ENCODE assay signal across 9 cellular contexts in the genomic region with DNA sequence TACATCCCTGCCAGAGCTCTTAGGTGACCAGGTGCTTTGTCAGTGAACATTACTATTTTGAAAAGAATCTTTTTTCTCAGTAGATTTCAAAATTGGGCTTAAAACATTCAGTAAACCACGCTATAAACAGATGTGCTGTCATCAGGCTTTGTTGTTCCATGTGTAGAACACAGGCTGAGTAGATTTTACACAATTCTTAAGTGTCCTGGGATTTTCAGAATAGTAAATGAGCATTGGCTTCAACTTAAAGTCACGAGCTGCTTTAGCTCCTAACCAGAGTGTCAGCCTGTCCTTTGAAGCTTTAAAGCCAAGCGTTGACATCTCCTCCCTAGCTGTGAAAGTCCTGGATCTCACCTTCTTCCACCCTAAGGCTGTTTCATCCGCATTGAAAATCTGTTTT.
"Had no signal": no experiment of that assay in that cellular context is flagged by ENCODE, and none has a peak within 500 bp of the region (broad histone marks: within the 10 kb centered on the region; RNA-seq: fewer than 3 reads in every experiment).

No MANE protein-coding gene starts in this region.

- H3K27ac ChIP-seq: GM23248 had no signal

- ATAC-seq: GM23338, HCT116 had no signal

- H3K36me3 ChIP-seq: HAP-1 had no signal

- DNase-seq: GM23248, GOT3, H7, H9, HCEC 1CT, HFFc6 had no signal

- H3K9ac ChIP-seq: GM23248 had no signal

- H3K4me3 ChIP-seq: GM23248, GM23338, HAP-1 had no signal

- H2AFZ ChIP-seq: GM23248 had no signal

- H3K4me2 ChIP-seq: GM23338 had no signal
